ENCODE assay signal across 7 cellular contexts in genomic region chr20:54879393-54879792, GRCh38.
"Had no signal": no experiment of that assay in that cellular context is flagged by ENCODE, and none has a peak within 500 bp of the region (broad histone marks: within the 10 kb centered on the region; RNA-seq: fewer than 3 reads in every experiment).

No MANE protein-coding gene starts in this region.

- DNase-seq: GDM1, GF-D8 had no signal

- FAIRE-seq: GM12878, GM12891, GM12892, GM18507, GM19239 had no signal

- ATAC-seq: GM12878 had no signal

- H3K4me3 ChIP-seq: GM12878 had no signal
